ENCODE assay signal across 31 cellular contexts in the genomic region with DNA sequence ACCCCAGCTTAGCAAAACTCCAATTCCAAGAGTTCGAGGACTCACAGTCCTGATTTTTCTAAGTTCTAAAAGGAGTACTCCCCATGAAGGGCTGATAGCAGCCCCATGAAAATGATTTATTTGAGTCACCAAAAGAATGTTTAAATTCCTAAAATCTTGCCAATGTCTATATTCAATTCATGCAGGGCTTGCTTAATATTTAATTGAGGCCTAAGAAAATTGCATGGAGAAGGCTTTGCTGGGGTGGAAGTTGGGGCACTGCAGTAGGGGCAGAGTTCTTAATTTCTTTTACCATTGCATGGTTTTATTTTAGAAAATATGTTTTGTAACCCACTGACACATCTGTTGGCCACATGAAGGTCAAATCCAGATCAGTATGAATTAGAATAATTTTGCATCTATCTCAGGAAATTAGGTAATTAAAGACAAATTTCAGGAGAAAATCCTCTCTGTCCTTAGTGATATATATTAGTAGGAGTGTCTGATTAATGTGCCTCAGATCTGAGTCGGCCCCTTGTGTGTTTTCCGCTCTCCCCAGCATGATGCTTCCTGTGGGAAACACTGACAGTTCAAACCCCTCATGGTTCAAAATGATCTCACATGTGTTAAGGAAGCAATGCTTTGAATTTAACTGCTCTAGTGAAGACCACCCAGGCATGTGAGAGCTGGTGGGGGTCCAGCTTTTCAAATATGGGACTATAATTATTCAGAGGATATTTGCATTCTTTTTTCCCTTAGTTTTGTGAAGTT. TPM values are rescaled to one million over a fixed set of nuclear protein-coding genes. Genes with fewer than 3 reads are reported as not detected.
"Had no signal": no experiment of that assay in that cellular context is flagged by ENCODE, and none has a peak within 500 bp of the region (broad histone marks: within the 10 kb centered on the region; RNA-seq: fewer than 3 reads in every experiment).

No MANE protein-coding gene starts in this region.

- H3K27me3 ChIP-seq: body of pancreas, cardiac muscle cell, gastrocnemius medialis, left lung, right atrium auricular region, uterus had no signal

- H3K36me3 ChIP-seq: cardiac muscle cell, gastrocnemius medialis, left lung, right atrium auricular region, uterus had no signal

- H3K9me3 ChIP-seq: body of pancreas, gastrocnemius medialis, left lung, right atrium auricular region, uterus had no signal

- H3K4me3 ChIP-seq: body of pancreas, cardiac muscle cell, coronary artery, dorsolateral prefrontal cortex, gastrocnemius medialis, left lung, lung, right atrium auricular region, smooth muscle cell, uterus had no signal

- H3K27ac ChIP-seq: body of pancreas, cardiac muscle cell, coronary artery, dorsolateral prefrontal cortex, gastrocnemius medialis, left lung, right atrium auricular region, uterus had no signal

- H3K4me2 ChIP-seq: smooth muscle cell had no signal

- DNase-seq: activated CD4-positive, alpha-beta T cell treated with anti-CD3 and anti-CD28 coated beads for 36 hours; activated CD4-positive, CD25-positive, alpha-beta regulatory T cell; activated CD8-positive, alpha-beta T cell treated with anti-CD3 and anti-CD28 coated beads, Interleukin-2, amount 10 ng/mL, durations not matched to agents 7 days and 5 days; activated naive CD4-positive, alpha-beta T cell; activated T-cell treated with anti-CD3 and anti-CD28 coated beads for 4 hours; activated T-cell treated with anti-CD3 and anti-CD28 coated beads, Interleukin-2, amount 50 U/mL, for 72 hours; anterior cingulate cortex; body of pancreas; dorsolateral prefrontal cortex; effector memory CD4-positive, alpha-beta T cell; gastrocnemius medialis; glutamatergic neuron; left lung; mesendoderm; natural killer cell; stimulated activated CD4-positive, alpha-beta T cell treated with anti-CD3 and anti-CD28 coated beads, Interleukin-1b, Interleukin-23, amount 100 ng/mL, for 48 hours; stimulated activated CD4-positive, alpha-beta T cell treated with anti-CD3 and anti-CD28 coated beads, Interleukin-4, amount 100 ng/mL, for 4 hours; stimulated activated CD8-positive, alpha-beta memory T cell treated with anti-CD3 and anti-CD28 coated beads, Interleukin-4, amount 100 ng/mL, for 48 hours; stimulated activated naive CD8-positive, alpha-beta T cell treated with anti-CD3 and anti-CD28 coated beads, Interleukin-15, amount 100 ng/mL, for 72 hours; substantia nigra; uterus had no signal

- ATAC-seq: activated CD4-positive, alpha-beta T cell treated with anti-CD3 and anti-CD28 coated beads for 36 hours; activated CD8-positive, alpha-beta T cell treated with anti-CD3 and anti-CD28 coated beads, Interleukin-2, amount 10 ng/mL, durations not matched to agents 7 days and 5 days; activated naive CD4-positive, alpha-beta T cell treated with anti-CD3 and anti-CD28 coated beads, Interleukin-2, amount 50 U/mL, for 72 hours; activated T-cell treated with anti-CD3 and anti-CD28 coated beads, Interleukin-2, amount 50 U/mL, for 72 hours; body of pancreas; esophagus mucosa; gastrocnemius medialis; left lung; natural killer cell; stimulated activated memory B cell treated with anti-CD40 and anti-IgM and Interleukin-4, amounts not matched to agents 10 μg/mL and 1 μg/mL and 100 μg/mL, for 72 hours; stimulated activated naive CD8-positive, alpha-beta T cell treated with anti-CD3 and anti-CD28 coated beads, Interleukin-15, amount 100 ng/mL, for 72 hours had no signal

- H3K4me1 ChIP-seq: body of pancreas, gastrocnemius medialis, left lung, right atrium auricular region, uterus had no signal

RNA-seq across cellular contexts. Expression of gene EGFL6, which starts 54.0 kb away (rescaled TPM):
- total RNA-seq: body of pancreas, cardiac muscle cell, mononuclear cell, natural killer cell, pulmonary artery endothelial cell, right atrium auricular region had no signal
